In genomic region chr4:88177981-88178632, GRCh38 we compare ENCODE assay signal across 8 cellular contexts. TPM values are rescaled to one million over a fixed set of nuclear protein-coding genes. Genes with fewer than 3 reads are reported as not detected.
A peak's percentile ranks its signal among the peaks of the same experiment; 100 is the strongest.
DNase-seq lines count a peak whose midpoint lies in the region; FAIRE-seq and TF ChIP-seq lines count a peak whose summit lies in the region.

No MANE protein-coding gene starts in this region.

- POLR2A ChIA-PET in GM10248 (lab: Yijun Ruan, JAX), result no interaction called here

- no peak for DNase-seq in GM12891 (ENCODE audit: insufficient read length, low spot score)
- DNase-seq in NOMO-1 treated with DMSO at 0.1 percent for 48 hours (lab: John Stamatoyannopoulos, UW; ENCODE audit: unreplicated experiment), result peak; percentile 92
- peak; percentile 84 to 85 for DNase-seq in erythroblast (lab: John Stamatoyannopoulos, UW)
- peak; percentile 50 for DNase-seq in non-pigmented ciliary epithelial cell (ENCODE audit: low read depth)
- no peak for DNase-seq in GM10248 (ENCODE audit: extremely low spot score)
- no peak for DNase-seq in stimulated activated CD8-positive, alpha-beta memory T cell treated with anti-CD3 and anti-CD28 coated beads, Interleukin-4, amount 100 ng/mL, for 48 hours
- DNase-seq in GM19239 (ENCODE audit: insufficient read length, low spot score), result no peak
- no peak for DNase-seq in OCI-M2 (lab: John Stamatoyannopoulos, UW; ENCODE audit: unreplicated experiment)

- CTCF ChIA-PET in GM10248 (lab: Yijun Ruan, JAX), result interaction anchor here (0.8 kb wide), 1 partner anchor 15 kb away, joined by 3 read pairs; no protein-coding TSS in a partner anchor

- no peak for TF ChIP-seq POLR2A in GM12891 (IDR thresholded peaks at IDR 0.05; ENCODE audit: low read depth, low read length)
- no peak for TF ChIP-seq POLR2A in erythroblast (IDR thresholded peaks at IDR 0.05; ENCODE audit: low read length)

- no peak for TF ChIP-seq CTCF in GM10248 (IDR thresholded peaks at IDR 0.05; ENCODE audit: control extremely low read depth, extremely low read depth, low read depth, missing control alignments)

- FAIRE-seq in GM12891 (lab: Jason Lieb, UNC), result peak; percentile 45
- FAIRE-seq in GM19239 (lab: Jason Lieb, UNC), result no peak

TF ChIP-seq in GM12891, 5 proteins besides CTCF, POLR2A, EP300 and RAD21:
- no peak for TF ChIP-seq POU2F2 (IDR thresholded peaks at IDR 0.05; ENCODE audit: low read depth, low read length)
- no peak for TF ChIP-seq POLR2AphosphoS5 (IDR thresholded peaks at IDR 0.05; ENCODE audit: low read depth, low read length)
- no peak for TF ChIP-seq TAF1 (IDR thresholded peaks at IDR 0.05; ENCODE audit: low read depth, low read length)
- no peak for TF ChIP-seq PAX5 (IDR thresholded peaks at IDR 0.05; ENCODE audit: insufficient read depth, low read length, severe bottlenecking)
- no peak for TF ChIP-seq SPI1 (IDR thresholded peaks at IDR 0.05; ENCODE audit: low read depth, low read length)

RNA-seq across cellular contexts. Expression of gene ABCG2, which starts 19.7 kb away (rescaled TPM):
- polyA plus RNA-seq in GM12891 (2012; ENCODE audit: low read depth, missing spikeins), result 0.04 TPM

Comparison
In these comparisons a context has a peak if more than half of its experiments do, and no peak if none do; other contexts are left out.
1. DNase-seq: peak in NOMO-1 treated with DMSO at 0.1 percent for 48 hours (single experiment), erythroblast (2 of 2) and non-pigmented ciliary epithelial cell (single experiment); none in GM12891 (single experiment), GM10248 (single experiment), stimulated activated CD8-positive, alpha-beta memory T cell treated with anti-CD3 and anti-CD28 coated beads, Interleukin-4, amount 100 ng/mL, for 48 hours (single experiment), GM19239 (single experiment) and OCI-M2 (single experiment).